8 cellular contexts compared by ENCODE assay signal in genomic region chr5:155996123-155996522, GRCh38.
"Had no signal": no experiment of that assay in that cellular context is flagged by ENCODE, and none has a peak within 500 bp of the region (broad histone marks: within the 10 kb centered on the region; RNA-seq: fewer than 3 reads in every experiment).

No MANE protein-coding gene starts in this region.

- H3K4me3 Mint-ChIP-seq: HFFc6, IgD-negative memory B cell had no signal

- H3K9me3 Mint-ChIP-seq: IgD-negative memory B cell had no signal

- H3K4me1 ChIP-seq: HAP-1 had no signal

- H3K4me3 ChIP-seq: GM23248, HAP-1 had no signal

- H3K4me1 Mint-ChIP-seq: IgD-negative memory B cell had no signal

- H3K27me3 Mint-ChIP-seq: IgD-negative memory B cell had no signal

- DNase-seq: GM23248, HFFc6, KBM-7 had no signal

- ATAC-seq: HCT116, HepG2 had no signal

- H3K36me3 ChIP-seq: HAP-1 had no signal

- H3K27ac Mint-ChIP-seq: HFFc6, IgD-negative memory B cell had no signal

- H3K9me3 ChIP-seq: HAP-1 had no signal

- H3K27ac ChIP-seq: GM23248, HL-60 had no signal
